22 cellular contexts compared by ENCODE assay signal in the genomic region with DNA sequence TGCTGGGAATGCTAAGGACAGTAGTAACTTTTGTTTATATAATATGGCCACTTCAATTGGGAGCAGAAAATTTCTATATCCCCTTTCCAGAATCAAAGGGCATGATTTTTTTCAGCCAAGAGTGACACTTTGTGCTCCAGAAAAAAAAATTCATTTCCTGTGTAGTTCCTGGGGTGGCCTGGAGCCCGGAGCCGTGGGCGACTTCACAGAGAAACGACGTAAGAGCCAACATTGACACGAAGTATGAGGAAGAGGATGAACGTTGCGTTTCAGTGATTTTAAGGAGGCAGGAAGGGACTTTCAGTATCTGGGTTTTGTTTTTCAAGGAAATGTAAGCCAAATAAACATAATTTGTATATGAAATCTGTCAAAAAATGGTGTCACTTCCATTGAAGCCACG.
DNase-seq lines count a peak whose midpoint lies in the region; ATAC-seq and TF ChIP-seq lines count a peak whose summit lies in the region.
"Had no signal": no experiment of that assay in that cellular context is flagged by ENCODE, and none has a peak within 500 bp of the region (broad histone marks: within the 10 kb centered on the region; RNA-seq: fewer than 3 reads in every experiment).

No MANE protein-coding gene starts in this region.

- H3K9ac ChIP-seq in GM23248 (peak overlapping the region; percentile 4; the same call in 1 of the 2 replicates), PC-3 (ENCODE audit: low read length) (no peak overlapping the region)

- no peaks in the 10 kb centered on the region for H3K27me3 ChIP-seq in GM23248 (replicated peaks; ENCODE audit: insufficient read depth)
- no peaks in the 10 kb centered on the region for H3K27me3 ChIP-seq in heart left ventricle
- H3K27me3 ChIP-seq in PC-3 (ENCODE audit: low read length), result no peaks in the 10 kb centered on the region
- H3K27me3 ChIP-seq: Peyer's patch had no signal

- in situ Hi-C loops in GM23248 (cut with MboI), result no loop called here

- H3K36me3 ChIP-seq in GM23248 (ENCODE audit: low read depth) (peaks cover 49% of the 10 kb centered on the region), heart left ventricle (peaks cover 0 to 51% (median 17%) of the 10 kb centered on the region in 9 donors), PC-3 (ENCODE audit: low read depth, low read length) (no peaks in the 10 kb centered on the region)
- H3K36me3 ChIP-seq: Peyer's patch had no signal

- H2AFZ ChIP-seq in GM23248 (peak overlapping the region; percentile 34; the same call in 1 of the 2 replicates), PC-3 (ENCODE audit: low read length) (no peak overlapping the region)
- H2AFZ ChIP-seq: GM23338 had no signal

- TF ChIP-seq POLR2A in heart left ventricle (IDR thresholded peaks at IDR 0.05), result no peak

- H4K20me1 ChIP-seq in GM23248 (ENCODE audit: insufficient read depth) (no peaks in the 10 kb centered on the region), PC-3 (ENCODE audit: low read length) (no peaks in the 10 kb centered on the region)

- no TSS peak for BruUV-seq in PC-3 (replicated peaks; lab: Mats Ljungman, UMichigan)

- H3K4me3 ChIP-seq in GM23248, result no peak overlapping the region
- H3K4me3 ChIP-seq in cardiac fibroblast (replicated peaks in 1 of 2; ENCODE audit: low read depth in 2 of 2, low read length in 2 of 2), result no peak overlapping the region
- H3K4me3 ChIP-seq in heart left ventricle, result no peak overlapping the region
- no peak overlapping the region for H3K4me3 ChIP-seq in PC-3 (ENCODE audit: low read length)
- H3K4me3 ChIP-seq: GM23338, HAP-1, Peyer's patch, SJSA1 had no signal

- TF ChIP-seq CTCF in cardiac fibroblast (IDR thresholded peaks at IDR 0.05; ENCODE audit: low read depth, low read length) (no peak), heart left ventricle (IDR thresholded peaks at IDR 0.05) (no peak), PC-3 (conservative IDR thresholded peaks at IDR 0.05; ENCODE audit: low read depth, low read length) (no peak)

- intact Hi-C loops in heart left ventricle (cut with DNase I), result no loop called here
- intact Hi-C loops in PC-3 (cut with micrococcal nuclease), result no loop called here

- DNase-seq in GM23248, result peak; percentile 71
- peak; percentile 10 to 67 for DNase-seq in cardiac fibroblast (ENCODE audit: low read depth in 2 of 2)
- peak in 3 of 5 donors; percentile 40 to 54 (median 41) for DNase-seq in heart left ventricle
- DNase-seq in kidney tubule cell (ENCODE audit: low spot score), result peak; percentile 41
- no peak for DNase-seq in NCI-H1092 treated with DMSO at 0.1 percent for 48 hours (lab: John Stamatoyannopoulos, UW)
- no peak for DNase-seq in NK-92 (lab: John Stamatoyannopoulos, UW; ENCODE audit: unreplicated experiment)
- no peak for DNase-seq in PC-3
- DNase-seq: CD4-positive, CD25-positive, alpha-beta regulatory T cell; DMS 273 treated with DMSO at 0.1 percent for 48 hours; DMS79 treated with DMSO at 0.1 percent for 48 hours; KG1; NCI-H1105; NCI-H146; NCI-H2029; NCI-H2227 treated with DMSO at 0.1 percent for 48 hours; NCI-H510A treated with DMSO at 0.1 percent for 48 hours; NCI-H774; Peyer's patch had no signal

- 14 to 27% methylated on average over 9 of the region's 9 CpGs for WGBS in GM23248 (ENCODE audit: low coverage in 1 of 2, low lambda C conversion rate in 2 of 2, missing lambda C conversion rate in 2 of 2), 2 experiments
- 43 to 60% (median 50%) methylated on average over 9 of the region's 9 CpGs for WGBS in heart left ventricle, 4 donors

- no peaks in the 10 kb centered on the region for H3K79me2 ChIP-seq in GM23248 (ENCODE audit: insufficient read depth)
- no peaks in the 10 kb centered on the region for H3K79me2 ChIP-seq in PC-3 (ENCODE audit: low read length)

- H3F3A ChIP-seq in GM23248 (ENCODE audit: insufficient read depth), result no peaks in the 10 kb centered on the region
- H3F3A ChIP-seq in PC-3 (ENCODE audit: low read length, unreplicated experiment), result no peaks in the 10 kb centered on the region

- H3K9me3 ChIP-seq in GM23248 (ENCODE audit: low read depth) (no peaks in the 10 kb centered on the region), heart left ventricle (no peaks in the 10 kb centered on the region), PC-3 (ENCODE audit: low read length) (no peaks in the 10 kb centered on the region)
- H3K9me3 ChIP-seq: HAP-1, Peyer's patch, SJSA1 had no signal

- H3K4me2 ChIP-seq in GM23248 (ENCODE audit: unreplicated experiment), result no peak overlapping the region
- no peak overlapping the region for H3K4me2 ChIP-seq in PC-3 (ENCODE audit: low read length)
- H3K4me2 ChIP-seq: GM23338 had no signal

- ATAC-seq in heart left ventricle (peak; percentile 50 to 85 (median 67)), HG03342 (IDR thresholded peaks at IDR 0.05; ENCODE audit: unreplicated experiment) (no peak), PC-3 (no peak)

- POLR2A ChIA-PET in PC-3 (lab: Charles Lee; ENCODE audit: unreplicated experiment), result no interaction called here

- CTCF ChIA-PET in PC-3 (lab: Charles Lee), result no interaction called here

- H3K9me2 ChIP-seq in GM23248 (ENCODE audit: insufficient read depth) (no peaks in the 10 kb centered on the region), PC-3 (replicated peaks; ENCODE audit: low read length) (no peaks in the 10 kb centered on the region)

- H3K4me1 ChIP-seq in GM23248 (ENCODE audit: insufficient read depth) (peaks cover 11% of the 10 kb centered on the region), heart left ventricle (peaks cover 0 to 31% (median 14%) of the 10 kb centered on the region in 12 donors), PC-3 (ENCODE audit: insufficient read depth, low read length) (no peaks in the 10 kb centered on the region)
- H3K4me1 ChIP-seq: Peyer's patch had no signal

- H3K27ac ChIP-seq in GM23248 (0 out of 2 replicates have a peak overlapping the region, but pooled peaks have one; percentile 4), heart left ventricle (peak overlapping the region in 7 of 12 donors; percentile 18 to 72 (median 35)), PC-3 (ENCODE audit: low read length) (no peak overlapping the region)
- H3K27ac ChIP-seq: SJSA1 had no signal

Comparison
In these comparisons a context has a peak if more than half of its experiments do, and no peak if none do; other contexts are left out.
1. DNase-seq: peak in GM23248 (single experiment), cardiac fibroblast (2 of 2), heart left ventricle (3 of 5) and kidney tubule cell (single experiment); none in NCI-H1092 treated with DMSO at 0.1 percent for 48 hours (single experiment), NK-92 (single experiment) and PC-3 (single experiment).
2. ATAC-seq: peak in heart left ventricle (4 of 4); none in HG03342 (single experiment) and PC-3 (single experiment).